9 cellular contexts compared by ENCODE assay signal in genomic region chr5:180315762-180316212, GRCh38. TPM values are rescaled to one million over a fixed set of nuclear protein-coding genes. Genes with fewer than 3 reads are reported as not detected.
DNase-seq lines count a peak whose midpoint lies in the region; ATAC-seq and TF ChIP-seq lines count a peak whose summit lies in the region.
"Had no signal": no experiment of that assay in that cellular context is flagged by ENCODE, and none has a peak within 500 bp of the region (broad histone marks: within the 10 kb centered on the region; RNA-seq: fewer than 3 reads in every experiment).

No MANE protein-coding gene starts in this region.

- no peaks in the 10 kb centered on the region for H3K9me3 Mint-ChIP-seq in activated naive CD4-positive, alpha-beta T cell treated with anti-CD3 and anti-CD28 coated beads for 36 hours

- peaks cover 12% of the 10 kb centered on the region for H3K36me3 ChIP-seq in cardiac muscle cell
- H3K36me3 ChIP-seq: BLaER1 had no signal

- no peaks in the 10 kb centered on the region for H3K27me3 Mint-ChIP-seq in activated naive CD4-positive, alpha-beta T cell treated with anti-CD3 and anti-CD28 coated beads for 36 hours (ENCODE audit: low read depth)

- H3K4me3 ChIP-seq in cardiac muscle cell, result no peak overlapping the region
- H3K4me3 ChIP-seq: BLaER1 had no signal

- ATAC-seq in HG03135 (IDR thresholded peaks at IDR 0.05; ENCODE audit: unreplicated experiment) (peak; percentile 53), sciatic nerve (peak; percentile 61), GM18505 (IDR thresholded peaks at IDR 0.05; ENCODE audit: unreplicated experiment) (no peak)

- DNase-seq in NCI-H1105 treated with DMSO at 0.1 percent for 48 hours (lab: John Stamatoyannopoulos, UW), result peak; percentile 7
- DNase-seq in NCI-H1105 (lab: John Stamatoyannopoulos, UW), result no peak
- peak; percentile 45 for DNase-seq in SK-N-DZ (ENCODE audit: low spot score)
- DNase-seq in activated naive CD4-positive, alpha-beta T cell treated with anti-CD3 and anti-CD28 coated beads for 36 hours, result peak; percentile 81
- DNase-seq in cardiac muscle cell (ENCODE audit: low read depth in 1 of 2, low spot score in 1 of 2), result peak; percentile 51 to 69
- peak; percentile 84 for DNase-seq in sciatic nerve (ENCODE audit: low spot score)

- H3K27ac ChIP-seq in cardiac muscle cell, result no peak overlapping the region
- H3K27ac ChIP-seq: BLaER1 had no signal

- TF ChIP-seq CTCF in cardiac muscle cell (IDR thresholded peaks at IDR 0.05; ENCODE audit: low read depth, low read length), result peak; percentile 100

- intact Hi-C loops in activated naive CD4-positive, alpha-beta T cell treated with anti-CD3 and anti-CD28 coated beads for 36 hours (cut with micrococcal nuclease), result loop anchor here (1.0 kb wide), 2 partner anchors 22 to 188 kb away; no protein-coding TSS in a partner anchor
- intact Hi-C loops in sciatic nerve (cut with DNase I), result no loop called here

- TF ChIP-seq POLR2A in GM18505 (IDR thresholded peaks at IDR 0.05; ENCODE audit: borderline replicate concordance, extremely low read depth, insufficient read depth, insufficient read length), result no peak

- H3K9me3 ChIP-seq in cardiac muscle cell (ENCODE audit: low read depth), result no peaks in the 10 kb centered on the region

- CTCF ChIA-PET in activated naive CD4-positive, alpha-beta T cell treated with anti-CD3 and anti-CD28 coated beads for 36 hours (lab: Charles Lee), result interaction anchor here (0.8 to 4.3 kb wide), 20 partner anchors 8 to 553 kb away, joined by 3 to 77 read pairs (median 4); partner anchors contain the start of gene MAPK9

- no peak overlapping the region for H3K4me3 Mint-ChIP-seq in activated naive CD4-positive, alpha-beta T cell treated with anti-CD3 and anti-CD28 coated beads for 36 hours

- no peaks in the 10 kb centered on the region for H3K36me3 Mint-ChIP-seq in activated naive CD4-positive, alpha-beta T cell treated with anti-CD3 and anti-CD28 coated beads for 36 hours (ENCODE audit: low read depth)

- H3K4me1 ChIP-seq in cardiac muscle cell (ENCODE audit: low read depth), result peaks cover 7% of the 10 kb centered on the region
- H3K4me1 ChIP-seq: BLaER1 had no signal

- no peaks in the 10 kb centered on the region for H3K27me3 ChIP-seq in cardiac muscle cell
- H3K27me3 ChIP-seq: BLaER1 had no signal

- H3K4me1 Mint-ChIP-seq in activated naive CD4-positive, alpha-beta T cell treated with anti-CD3 and anti-CD28 coated beads for 36 hours (ENCODE audit: low read depth), result no peaks in the 10 kb centered on the region

- H3K27ac Mint-ChIP-seq in activated naive CD4-positive, alpha-beta T cell treated with anti-CD3 and anti-CD28 coated beads for 36 hours, result no peak overlapping the region

RNA-seq across cellular contexts. Expression of gene MAPK9, which starts 23.9 kb away (rescaled TPM):
- polyA plus RNA-seq in SK-N-DZ (2014; cell fraction: cytosol; rRNA removed), result 23.9 and 27.6 TPM in 2 replicates
- polyA plus RNA-seq in SK-N-DZ (2014; cell fraction: nucleus; rRNA removed), result 28.9 and 45.1 TPM in 2 replicates
- 10 to 100 TPM; 30.8 to 34.4 TPM for total RNA-seq in activated naive CD4-positive, alpha-beta T cell treated with anti-CD3 and anti-CD28 coated beads for 36 hours
- total RNA-seq in cardiac muscle cell, result 30.6 and 32.4 TPM in 2 replicates
- 37.0 and 45.3 TPM in 2 replicates for polyA plus RNA-seq in cardiac muscle cell
- 34.4 TPM for total RNA-seq in sciatic nerve

RNA-seq across cellular contexts. Expression of gene GFPT2, which starts 37.3 kb away (rescaled TPM):
- polyA plus RNA-seq in SK-N-DZ (2014; cell fraction: cytosol; rRNA removed), result 5.1 and 6.3 TPM in 2 replicates
- polyA plus RNA-seq in SK-N-DZ (2014; cell fraction: nucleus; rRNA removed), result 5.5 and 19.4 TPM in 2 replicates
- under 1 TPM; 0.22 to 0.33 TPM for total RNA-seq in activated naive CD4-positive, alpha-beta T cell treated with anti-CD3 and anti-CD28 coated beads for 36 hours
- total RNA-seq in cardiac muscle cell (36.0 and 37.7 TPM in 2 replicates), sciatic nerve (39.8 TPM)
- polyA plus RNA-seq in cardiac muscle cell, result 39.8 and 64.5 TPM in 2 replicates

Comparison
In these comparisons a context has a peak if more than half of its experiments do, and no peak if none do; other contexts are left out.
1. RNA of gene GFPT2, which starts 37.3 kb away (total RNA-seq): 39.8 TPM in sciatic nerve (single experiment) and 36.0 to 37.7 TPM in cardiac muscle cell; 0.22 to 0.33 TPM in activated naive CD4-positive, alpha-beta T cell treated with anti-CD3 and anti-CD28 coated beads for 36 hours; every median in the first group is over 10 times any median in the second.